ENCODE assay signal across 38 cellular contexts in the genomic region with DNA sequence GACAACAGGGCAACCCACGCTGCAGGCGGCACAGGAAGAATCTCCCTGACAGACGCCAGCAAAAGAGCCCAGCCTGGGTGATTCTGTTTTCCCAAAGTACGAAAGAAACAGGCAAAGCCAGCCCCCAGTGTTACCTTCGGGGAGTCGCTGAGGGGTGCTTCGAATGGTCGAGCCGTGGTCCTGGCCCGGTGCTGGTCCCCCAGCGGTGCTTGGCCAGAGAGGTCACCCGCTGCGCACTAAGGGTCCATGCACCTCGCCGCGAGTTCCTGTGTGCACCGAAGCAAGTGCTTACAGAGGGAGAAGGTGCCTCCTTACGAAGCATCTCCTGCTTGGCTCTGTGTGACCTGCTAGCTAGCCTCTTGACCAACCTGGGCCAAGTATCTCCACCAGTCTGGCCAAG.
"Had no signal": no experiment of that assay in that cellular context is flagged by ENCODE, and none has a peak within 500 bp of the region (broad histone marks: within the 10 kb centered on the region; RNA-seq: fewer than 3 reads in every experiment).

No MANE protein-coding gene starts in this region.

- H3K27ac Mint-ChIP-seq: activated naive CD4-positive, alpha-beta T cell treated with anti-CD3 and anti-CD28 coated beads for 36 hours; activated naive CD4-positive, alpha-beta T cell treated with anti-CD3 and anti-CD28 coated beads, Interleukin-2, amount 10 ng/mL, durations not matched to agents 7 days and 5 days; activated naive CD4-positive, alpha-beta T cell treated with anti-CD3 and anti-CD28 coated beads, Interleukin-2, amount 50 U/mL, for 24 hours; activated naive CD4-positive, alpha-beta T cell treated with anti-CD3 and anti-CD28 coated beads, Interleukin-2, amount 50 U/mL, for 72 hours; activated naive CD8-positive, alpha-beta T cell; activated naive CD8-positive, alpha-beta T cell treated with anti-CD3 and anti-CD28 coated beads for 36 hours; activated naive CD8-positive, alpha-beta T cell treated with anti-CD3 and anti-CD28 coated beads, Interleukin-2, amount 10 ng/mL, durations not matched to agents 7 days and 5 days; activated naive CD8-positive, alpha-beta T cell treated with anti-CD3 and anti-CD28 coated beads, Interleukin-2, amount 50 U/mL, for 24 hours; activated T-cell treated with anti-CD3 and anti-CD28 coated beads, Interleukin-2, amount 50 U/mL, for 24 hours; activated T-cell treated with anti-CD3 and anti-CD28 coated beads, Interleukin-2, amount 50 U/mL, for 72 hours; activated T-helper 1 cell treated with anti-CD3 and anti-CD28 coated beads, Interleukin-12 subunit alpha, Interleukin-12 subunit beta, Interleukin-2, Interleukin-4 antibody, amounts not matched to agents 30 ng/mL and 10 ng/mL and 1 ng/mL, durations not matched to agents 14 hours and 24 hours and 36 hours; activated T-helper 17 cell treated with anti-CD3 and anti-CD28 coated beads, Interleukin-2, amount 50 U/mL, for 72 hours; activated T-helper 2 cell treated with anti-CD3 and anti-CD28 coated beads, Interferon-gamma antibody, Interleukin-2, Interleukin-4, amounts not matched to agents 10 μg/mL and 5 μg/mL and 100 μg/mL, durations not matched to agents 14 hours and 24 hours and 36 hours had no signal

- H3K4me1 ChIP-seq: adrenal gland, ascending aorta, body of pancreas, breast epithelium had no signal

- H3K27me3 Mint-ChIP-seq: activated naive CD4-positive, alpha-beta T cell treated with anti-CD3 and anti-CD28 coated beads, Interleukin-2, amount 10 ng/mL, durations not matched to agents 7 days and 5 days; activated naive CD4-positive, alpha-beta T cell treated with anti-CD3 and anti-CD28 coated beads, Interleukin-2, amount 50 U/mL, for 24 hours; activated naive CD8-positive, alpha-beta T cell; activated naive CD8-positive, alpha-beta T cell treated with anti-CD3 and anti-CD28 coated beads for 36 hours; activated naive CD8-positive, alpha-beta T cell treated with anti-CD3 and anti-CD28 coated beads, Interleukin-2, amount 10 ng/mL, durations not matched to agents 7 days and 5 days; activated naive CD8-positive, alpha-beta T cell treated with anti-CD3 and anti-CD28 coated beads, Interleukin-2, amount 50 U/mL, for 24 hours; activated T-cell treated with anti-CD3 and anti-CD28 coated beads, Interleukin-2, amount 50 U/mL, for 24 hours; activated T-helper 17 cell treated with anti-CD3 and anti-CD28 coated beads, Interleukin-2, amount 50 U/mL, for 72 hours; central memory CD8-positive, alpha-beta T cell had no signal

- H3K36me3 ChIP-seq: adrenal gland, ascending aorta, brain microvascular endothelial cell, breast epithelium, cardiac muscle cell had no signal

- H3K27ac ChIP-seq: adrenal gland, ascending aorta, body of pancreas, brain microvascular endothelial cell, breast epithelium, cardiac muscle cell had no signal

- DNase-seq: activated effector memory CD4-positive, alpha-beta T cell treated with anti-CD3 and anti-CD28 coated beads, Interleukin-2, amount 50 U/mL, for 16 hours; activated effector memory CD4-positive, alpha-beta T cell treated with Interleukin-2 at 50 U/mL for 16 hours; activated gamma-delta T cell; activated gamma-delta T cell treated with Interleukin-2 at 50 U/mL for 16 hours; activated naive CD4-positive, alpha-beta T cell; activated naive CD4-positive, alpha-beta T cell treated with anti-CD3 and anti-CD28 coated beads for 36 hours; activated naive CD4-positive, alpha-beta T cell treated with anti-CD3 and anti-CD28 coated beads, Interleukin-2, amount 10 ng/mL, durations not matched to agents 7 days and 5 days; activated naive CD4-positive, alpha-beta T cell treated with anti-CD3 and anti-CD28 coated beads, Interleukin-2, amount 50 U/mL, for 16 hours; activated naive CD4-positive, alpha-beta T cell treated with Interleukin-2 at 50 U/mL for 16 hours; activated naive CD8-positive, alpha-beta T cell treated with anti-CD3 and anti-CD28 coated beads for 36 hours; activated naive CD8-positive, alpha-beta T cell treated with anti-CD3 and anti-CD28 coated beads, Interleukin-2, amount 10 ng/mL, durations not matched to agents 7 days and 5 days; activated naive CD8-positive, alpha-beta T cell treated with anti-CD3 and anti-CD28 coated beads, Interleukin-2, amount 50 U/mL, for 24 hours; activated T-cell treated with anti-CD3 and anti-CD28 coated beads, Interleukin-2, amount 50 U/mL, for 1 hour; activated T-cell treated with anti-CD3 and anti-CD28 coated beads, Interleukin-2, amount 50 U/mL, for 24 hours; activated T-cell treated with anti-CD3 and anti-CD28 coated beads, Interleukin-2, amount 50 U/mL, for 4 hours; activated T-cell treated with anti-CD3 and anti-CD28 coated beads, Interleukin-2, amount 50 U/mL, for 48 hours; activated T-cell treated with anti-CD3 and anti-CD28 coated beads, Interleukin-2, amount 50 U/mL, for 72 hours; adrenal gland; amniotic stem cell; amygdala; anterior cingulate cortex; aorta; body of pancreas; brain microvascular endothelial cell; caudate nucleus; central memory CD4-positive, alpha-beta T cell; cerebellar nuclear complex had no signal

- H3K4me1 Mint-ChIP-seq: activated naive CD4-positive, alpha-beta T cell treated with anti-CD3 and anti-CD28 coated beads, Interleukin-2, amount 10 ng/mL, durations not matched to agents 7 days and 5 days; activated naive CD4-positive, alpha-beta T cell treated with anti-CD3 and anti-CD28 coated beads, Interleukin-2, amount 50 U/mL, for 24 hours; activated naive CD8-positive, alpha-beta T cell treated with anti-CD3 and anti-CD28 coated beads for 36 hours; activated naive CD8-positive, alpha-beta T cell treated with anti-CD3 and anti-CD28 coated beads, Interleukin-2, amount 10 ng/mL, durations not matched to agents 7 days and 5 days; activated naive CD8-positive, alpha-beta T cell treated with anti-CD3 and anti-CD28 coated beads, Interleukin-2, amount 50 U/mL, for 24 hours; activated T-helper 17 cell treated with anti-CD3 and anti-CD28 coated beads, Interleukin-2, amount 50 U/mL, for 72 hours; brain; central memory CD8-positive, alpha-beta T cell had no signal

- H3K4me3 Mint-ChIP-seq: activated naive CD4-positive, alpha-beta T cell treated with anti-CD3 and anti-CD28 coated beads for 36 hours; activated naive CD4-positive, alpha-beta T cell treated with anti-CD3 and anti-CD28 coated beads, Interleukin-2, amount 10 ng/mL, durations not matched to agents 7 days and 5 days; activated naive CD4-positive, alpha-beta T cell treated with anti-CD3 and anti-CD28 coated beads, Interleukin-2, amount 50 U/mL, for 24 hours; activated naive CD8-positive, alpha-beta T cell; activated naive CD8-positive, alpha-beta T cell treated with anti-CD3 and anti-CD28 coated beads for 36 hours; activated naive CD8-positive, alpha-beta T cell treated with anti-CD3 and anti-CD28 coated beads, Interleukin-2, amount 10 ng/mL, durations not matched to agents 7 days and 5 days; activated naive CD8-positive, alpha-beta T cell treated with anti-CD3 and anti-CD28 coated beads, Interleukin-2, amount 50 U/mL, for 24 hours; activated T-cell treated with anti-CD3 and anti-CD28 coated beads, Interleukin-2, amount 50 U/mL, for 24 hours; activated T-cell treated with anti-CD3 and anti-CD28 coated beads, Interleukin-2, amount 50 U/mL, for 4 hours; activated T-cell treated with anti-CD3 and anti-CD28 coated beads, Interleukin-2, amount 50 U/mL, for 72 hours; activated T-helper 1 cell treated with anti-CD3 and anti-CD28 coated beads, Interleukin-12 subunit alpha, Interleukin-12 subunit beta, Interleukin-2, Interleukin-4 antibody, amounts not matched to agents 30 ng/mL and 10 ng/mL and 1 ng/mL, durations not matched to agents 14 hours and 24 hours and 36 hours; activated T-helper 17 cell treated with anti-CD3 and anti-CD28 coated beads, Interleukin-2, amount 50 U/mL, for 72 hours; brain; central memory CD8-positive, alpha-beta T cell had no signal

- H3K4me3 ChIP-seq: adrenal gland, ascending aorta, body of pancreas, breast epithelium, cardiac muscle cell had no signal

- ATAC-seq: activated naive CD4-positive, alpha-beta T cell treated with anti-CD3 and anti-CD28 coated beads, Interleukin-2, amount 50 U/mL, for 72 hours; activated naive CD8-positive, alpha-beta T cell treated with anti-CD3 and anti-CD28 coated beads, Interleukin-2, amount 50 U/mL, for 24 hours; activated T-cell treated with anti-CD3 and anti-CD28 coated beads, Interleukin-2, amount 50 U/mL, for 4 hours; activated T-cell treated with anti-CD3 and anti-CD28 coated beads, Interleukin-2, amount 50 U/mL, for 72 hours; activated T-helper 17 cell treated with anti-CD3 and anti-CD28 coated beads, Interleukin-2, amount 50 U/mL, for 72 hours; body of pancreas had no signal

- H3K9me3 ChIP-seq: adrenal gland, ascending aorta, body of pancreas, breast epithelium had no signal

- H3K27me3 ChIP-seq: adrenal gland, ascending aorta, body of pancreas, brain microvascular endothelial cell, cardiac muscle cell had no signal

- H3K9me3 Mint-ChIP-seq: activated naive CD4-positive, alpha-beta T cell treated with anti-CD3 and anti-CD28 coated beads for 36 hours; activated naive CD4-positive, alpha-beta T cell treated with anti-CD3 and anti-CD28 coated beads, Interleukin-2, amount 10 ng/mL, durations not matched to agents 7 days and 5 days; activated naive CD4-positive, alpha-beta T cell treated with anti-CD3 and anti-CD28 coated beads, Interleukin-2, amount 50 U/mL, for 24 hours; activated naive CD4-positive, alpha-beta T cell treated with anti-CD3 and anti-CD28 coated beads, Interleukin-2, amount 50 U/mL, for 72 hours; activated naive CD8-positive, alpha-beta T cell treated with anti-CD3 and anti-CD28 coated beads for 36 hours; activated naive CD8-positive, alpha-beta T cell treated with anti-CD3 and anti-CD28 coated beads, Interleukin-2, amount 10 ng/mL, durations not matched to agents 7 days and 5 days; activated naive CD8-positive, alpha-beta T cell treated with anti-CD3 and anti-CD28 coated beads, Interleukin-2, amount 50 U/mL, for 24 hours; activated T-cell treated with anti-CD3 and anti-CD28 coated beads, Interleukin-2, amount 50 U/mL, for 24 hours; activated T-cell treated with anti-CD3 and anti-CD28 coated beads, Interleukin-2, amount 50 U/mL, for 4 hours; activated T-cell treated with anti-CD3 and anti-CD28 coated beads, Interleukin-2, amount 50 U/mL, for 72 hours; activated T-helper 1 cell treated with anti-CD3 and anti-CD28 coated beads, Interleukin-12 subunit alpha, Interleukin-12 subunit beta, Interleukin-2, Interleukin-4 antibody, amounts not matched to agents 30 ng/mL and 10 ng/mL and 1 ng/mL, durations not matched to agents 14 hours and 24 hours and 36 hours; activated T-helper 17 cell treated with anti-CD3 and anti-CD28 coated beads, Interleukin-2, amount 50 U/mL, for 72 hours; activated T-helper 2 cell treated with anti-CD3 and anti-CD28 coated beads, Interferon-gamma antibody, Interleukin-2, Interleukin-4, amounts not matched to agents 10 μg/mL and 5 μg/mL and 100 μg/mL, durations not matched to agents 14 hours and 24 hours and 36 hours; central memory CD8-positive, alpha-beta T cell had no signal
